ENCODE assay signal across 8 cellular contexts in genomic region chr15:72473670-72474465, GRCh38. TPM values are rescaled to one million over a fixed set of nuclear protein-coding genes. Genes with fewer than 3 reads are reported as not detected.
DNase-seq lines count a peak whose midpoint lies in the region; ATAC-seq, FAIRE-seq and TF ChIP-seq lines count a peak whose summit lies in the region.

Gene ARIH1 (plus strand): TSS chr15:72474330. CDS start chr15:72474640, 310 bp downstream.

- peak within 1 kb of the TSS; percentile 92 for H2AFZ ChIP-seq in keratinocyte (ENCODE audit: control insufficient read depth, low read length)

- DNase-seq in AG10803 (ENCODE audit: low read depth), result peak; percentile 96
- peak; percentile 90 for DNase-seq in NCI-H345 (lab: John Stamatoyannopoulos, UW)
- DNase-seq in cerebellar cortex (ENCODE audit: low spot score), result peak; percentile 95
- peak; percentile 67 for DNase-seq in keratinocyte (ENCODE audit: low read depth, low spot score)
- DNase-seq in stimulated activated CD4-positive, alpha-beta T cell treated with anti-CD3 and anti-CD28 coated beads, Interleukin-15, amount 100 ng/mL, for 1 hour (ENCODE audit: low read depth in 1 of 2, low spot score in 1 of 2), result peak; percentile 93 to 97

- no peaks in the 10 kb centered on the region for H3K9me1 ChIP-seq in keratinocyte (ENCODE audit: control insufficient read depth, extremely low read depth, insufficient read depth, low read length)

- peak within 1 kb of the TSS; percentile 99 for H3K27ac ChIP-seq in keratinocyte (ENCODE audit: control insufficient read depth, insufficient read depth, low read length)

- H4K20me1 ChIP-seq in keratinocyte (ENCODE audit: control insufficient read depth, extremely low read depth, insufficient read depth, low read length), result peaks cover 7% of the 10 kb centered on the region

- peak within 1 kb of the TSS; percentile 100 for H3K9ac ChIP-seq in keratinocyte (ENCODE audit: control insufficient read depth, extremely low read depth, insufficient read depth, low read length)

- H3K4me3 ChIP-seq in AG10803 (ENCODE audit: low read length) (peak within 1 kb of the TSS; percentile 90), keratinocyte (ENCODE audit: control insufficient read depth in 2 of 3, extremely low read depth in 1 of 3, insufficient read depth in 2 of 3, low read depth in 1 of 3, low read length in 3 of 3) (peak within 1 kb of the TSS; percentile 75 to 96 (median 90))

- TF ChIP-seq POLR2A in GM18951 (IDR thresholded peaks at IDR 0.05; ENCODE audit: extremely low read depth, insufficient read depth, insufficient read length), result peak; percentile 94

- peaks cover 14% of the 10 kb centered on the region for H3K4me1 ChIP-seq in keratinocyte (ENCODE audit: control insufficient read depth, extremely low read depth, insufficient read depth, low read length)

- no peaks in the 10 kb centered on the region for H3K9me3 ChIP-seq in keratinocyte (ENCODE audit: control insufficient read depth, low read depth, low read length)

- TF ChIP-seq CTCF in AG10803 (conservative IDR thresholded peaks at IDR 0.05; ENCODE audit: low read length) (peak; percentile 54), keratinocyte (optimal IDR thresholded peaks at IDR 0.05 in 1 of 3, IDR thresholded peaks at IDR 0.05 in 1 of 3, conservative IDR thresholded peaks at IDR 0.05 in 1 of 3; ENCODE audit: extremely low read depth in 1 of 3, insufficient read depth in 2 of 3, low read length in 3 of 3) (peak; percentile 45 to 52 (median 50))

- peaks cover 46% of the 10 kb centered on the region for H3K79me2 ChIP-seq in keratinocyte (ENCODE audit: control insufficient read depth, insufficient read depth, low read length)

- ATAC-seq in HG03196 (IDR thresholded peaks at IDR 0.05; ENCODE audit: unreplicated experiment), result peak; percentile 78
- peak; percentile 86 to 91 for ATAC-seq in activated CD4-positive, CD25-positive, alpha-beta regulatory T cell treated with anti-CD3 and anti-CD28 coated beads, Interleukin-2, amount 50 U/mL, for 24 hours

- peak within 1 kb of the TSS; percentile 77 for H3K4me2 ChIP-seq in keratinocyte (ENCODE audit: control insufficient read depth, extremely low read depth, insufficient read depth, low read depth, low read length)

- in situ Hi-C loops in GM18951 (cut with MboI; ENCODE audit: low sequenced_read_pairs, unreplicated experiment), result no loop called here

- no peaks in the 10 kb centered on the region for H3K27me3 ChIP-seq in keratinocyte (ENCODE audit: control insufficient read depth, extremely low read depth, insufficient read depth, low read length)

- peak; percentile 44 for FAIRE-seq in keratinocyte (lab: Jason Lieb, UNC)

- H3K36me3 ChIP-seq in keratinocyte (ENCODE audit: control insufficient read depth in 2 of 2, extremely low read depth in 1 of 2, insufficient read depth in 2 of 2, low read length in 2 of 2), result peaks cover 6 to 9% of the 10 kb centered on the region in 2 experiments

- dilution Hi-C loops in keratinocyte (cut with MboI; ENCODE audit: extremely low pct_ligation_motif_present, low sequenced_read_pairs), result no loop called here

RNA-seq across cellular contexts. Expression of gene ARIH1, which starts in this region (rescaled TPM):
- polyA plus RNA-seq in keratinocyte, result 46.9 to 70.6 TPM (median 50.6 TPM) in 3 replicates
- polyA plus RNA-seq in keratinocyte (2011; ENCODE audit: low read depth), result 111 TPM
- 35.0 and 71.0 TPM in 2 replicates for polyA plus RNA-seq in keratinocyte (2011; cell fraction: cytosol; rRNA removed)
- polyA plus RNA-seq in keratinocyte (2011; cell fraction: nucleus; rRNA removed), result 68.3 and 71.7 TPM in 2 replicates
- polyA plus RNA-seq in keratinocyte (2012; ENCODE audit: low replicate concordance), result 51.0 and 51.5 TPM in 2 replicates
- polyA minus RNA-seq in keratinocyte, result 73.3 to 163 TPM (median 117 TPM) in 3 replicates
- 53.3 TPM for polyA minus RNA-seq in keratinocyte (2011; cell fraction: cytosol; rRNA and poly(A)+ RNA removed)
- 40.6 and 131 TPM in 2 replicates for polyA minus RNA-seq in keratinocyte (2011; cell fraction: nucleus; rRNA and poly(A)+ RNA removed)

Comparison
In these comparisons a context has a peak if more than half of its experiments do, and no peak if none do; other contexts are left out.
1. Peak in every context shown above with its lines: DNase-seq, ATAC-seq, H3K4me3 ChIP-seq and H3K27ac ChIP-seq.